In genomic region chr2:169828141-169828811, GRCh38 we compare ENCODE assay signal across 1 cellular context.
TF ChIP-seq lines count a peak whose summit lies in the region.

No MANE protein-coding gene starts in this region.

TF ChIP-seq in K562, 482 proteins besides CTCF, POLR2A, EP300 and RAD21 (continued from another document and continues in another):
- TF ChIP-seq CTBP1 (IDR thresholded peaks at IDR 0.05; ENCODE audit: borderline replicate concordance) (no peak), TAF7 (tag; IDR thresholded peaks at IDR 0.05) (no peak), ID3 (CRISPR knock-in tag; IDR thresholded peaks at IDR 0.05) (no peak), ID3 (tag; IDR thresholded peaks at IDR 0.05) (0 out of 2 replicates have a peak, but pooled peaks have one; percentile 31), ZNF431 (CRISPR knock-in tag; IDR thresholded peaks at IDR 0.05) (no peak), WHSC1 (IDR thresholded peaks at IDR 0.05; ENCODE audit: low read length) (no peak), GTF3C2 (IDR thresholded peaks at IDR 0.05; ENCODE audit: borderline replicate concordance, extremely low read depth, insufficient read length) (no peak), CGGBP1 (CRISPR knock-in tag; IDR thresholded peaks at IDR 0.05) (no peak), STAT5B (CRISPR knock-in tag; IDR thresholded peaks at IDR 0.05) (no peak), THRA (IDR thresholded peaks at IDR 0.05) (no peak), ZEB2 (IDR thresholded peaks at IDR 0.05) (no peak), ASH1L (IDR thresholded peaks at IDR 0.05; ENCODE audit: borderline replicate concordance, low read depth, partially characterized antibody) (no peak), ZNF518B (CRISPR knock-in tag; IDR thresholded peaks at IDR 0.05) (no peak), RERE (CRISPR knock-in tag; IDR thresholded peaks at IDR 0.05; ENCODE audit: borderline replicate concordance) (no peak), ZNF384 (IDR thresholded peaks at IDR 0.05; ENCODE audit: low read depth, low read length) (no peak), HCFC1 (IDR thresholded peaks at IDR 0.05; ENCODE audit: low read depth, low read length) (no peak), ZNF23 (CRISPR knock-in tag; IDR thresholded peaks at IDR 0.05) (no peak), ADNP (tag; IDR thresholded peaks at IDR 0.05) (no peak), TOE1 (IDR thresholded peaks at IDR 0.05; ENCODE audit: borderline replicate concordance) (peak; percentile 70; the same call in 1 of the 2 replicates), TOE1 (CRISPR knock-in tag; IDR thresholded peaks at IDR 0.05; ENCODE audit: borderline replicate concordance, low read depth) (peak; percentile 69; the same call in 1 of the 2 replicates), STAT6 (CRISPR knock-in tag; IDR thresholded peaks at IDR 0.05) (no peak), POLR2H (tag; IDR thresholded peaks at IDR 0.05; ENCODE audit: low read depth) (no peak), BCLAF1 (IDR thresholded peaks at IDR 0.05; ENCODE audit: borderline replicate concordance in 1 of 2, control insufficient read depth in 1 of 2, low read depth in 2 of 2, low read length in 1 of 2) (0 out of 4 replicates have a peak, but pooled peaks of 1 of the 2 experiments have one; percentile 26), CTCFL (IDR thresholded peaks at IDR 0.05; ENCODE audit: borderline replicate concordance, insufficient read depth, low read depth, low read length, poor library complexity, severe bottlenecking) (no peak), ZFPM2 (CRISPR knock-in tag; IDR thresholded peaks at IDR 0.05) (no peak), ZNF444 (CRISPR knock-in tag; IDR thresholded peaks at IDR 0.05) (no peak; the same call in 1 of the 2 replicates), NFIC (IDR thresholded peaks at IDR 0.05) (no peak), MITF (IDR thresholded peaks at IDR 0.05) (no peak), ZKSCAN1 (IDR thresholded peaks at IDR 0.05; ENCODE audit: low read depth, low read length) (no peak)
